28 cellular contexts compared by ENCODE assay signal in the genomic region with DNA sequence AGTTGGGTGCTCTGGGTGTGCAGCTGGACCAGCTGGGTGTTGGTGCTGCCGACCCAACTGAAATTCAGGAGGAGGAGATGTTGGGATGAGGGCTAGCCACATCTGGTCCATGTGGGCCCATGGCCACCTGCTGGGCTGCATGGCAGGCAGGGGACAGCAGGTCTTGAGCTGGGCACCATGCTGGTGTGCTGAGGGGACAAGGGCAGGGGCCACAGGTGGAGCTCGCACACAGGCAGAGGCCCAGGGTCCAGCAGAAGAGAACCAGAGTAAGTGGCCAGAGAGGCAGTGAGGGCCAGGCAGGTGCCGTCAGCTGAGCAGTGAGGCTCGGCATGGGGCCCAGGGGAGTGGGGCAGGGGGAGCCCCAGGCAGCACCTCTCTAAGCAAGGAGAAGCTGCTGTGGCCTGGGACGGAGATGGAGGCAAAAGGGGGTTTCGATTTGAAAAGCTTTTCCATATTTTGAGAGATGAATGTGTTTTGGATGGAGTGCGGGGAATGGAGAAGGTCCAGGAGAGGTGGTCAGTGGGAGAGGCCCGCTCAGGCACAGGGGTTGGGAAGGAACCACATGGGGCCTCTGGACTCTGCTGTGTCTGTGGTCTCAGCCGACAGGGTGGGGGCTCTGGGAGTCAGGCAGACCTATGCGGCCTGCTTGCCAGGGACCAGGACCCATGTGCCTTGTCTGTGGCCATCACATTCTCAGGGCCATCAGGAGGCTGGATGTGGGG.
"Had no signal": no experiment of that assay in that cellular context is flagged by ENCODE, and none has a peak within 500 bp of the region (broad histone marks: within the 10 kb centered on the region; RNA-seq: fewer than 3 reads in every experiment).

No MANE protein-coding gene starts in this region.

- H3K27me3 Mint-ChIP-seq: activated CD8-positive, alpha-beta T cell treated with anti-CD3 and anti-CD28 coated beads for 36 hours; activated naive CD4-positive, alpha-beta T cell treated with anti-CD3 and anti-CD28 coated beads, Interleukin-2, amount 10 ng/mL, durations not matched to agents 7 days and 5 days; activated naive CD8-positive, alpha-beta T cell treated with anti-CD3 and anti-CD28 coated beads, Interleukin-2, amount 10 ng/mL, durations not matched to agents 7 days and 5 days; naive B cell; stimulated activated memory B cell treated with anti-CD40 and anti-IgM and Interleukin-4, amounts not matched to agents 10 μg/mL and 1 μg/mL and 100 μg/mL, for 72 hours; stimulated activated naive CD8-positive, alpha-beta T cell treated with anti-CD3 and anti-CD28 coated beads, Interleukin-15, amount 100 ng/mL, for 72 hours; type B pancreatic cell had no signal

- H3K27me3 ChIP-seq: brain microvascular endothelial cell, heart left ventricle, right lobe of liver, vagina had no signal

- H3K4me3 Mint-ChIP-seq: activated CD8-positive, alpha-beta T cell treated with anti-CD3 and anti-CD28 coated beads for 36 hours; activated naive CD4-positive, alpha-beta T cell treated with anti-CD3 and anti-CD28 coated beads, Interleukin-2, amount 10 ng/mL, durations not matched to agents 7 days and 5 days; activated naive CD8-positive, alpha-beta T cell treated with anti-CD3 and anti-CD28 coated beads, Interleukin-2, amount 10 ng/mL, durations not matched to agents 7 days and 5 days; endodermal cell; naive B cell; neural crest cell; stimulated activated memory B cell treated with anti-CD40 and anti-IgM and Interleukin-4, amounts not matched to agents 10 μg/mL and 1 μg/mL and 100 μg/mL, for 72 hours; stimulated activated naive CD8-positive, alpha-beta T cell treated with anti-CD3 and anti-CD28 coated beads, Interleukin-15, amount 100 ng/mL, for 72 hours; type B pancreatic cell had no signal

- H3K9me3 ChIP-seq: heart left ventricle, right lobe of liver, vagina had no signal

- H3K27ac Mint-ChIP-seq: activated CD8-positive, alpha-beta T cell treated with anti-CD3 and anti-CD28 coated beads for 36 hours; activated naive CD4-positive, alpha-beta T cell treated with anti-CD3 and anti-CD28 coated beads, Interleukin-2, amount 10 ng/mL, durations not matched to agents 7 days and 5 days; activated naive CD8-positive, alpha-beta T cell treated with anti-CD3 and anti-CD28 coated beads, Interleukin-2, amount 10 ng/mL, durations not matched to agents 7 days and 5 days; endodermal cell; stimulated activated memory B cell treated with anti-CD40 and anti-IgM and Interleukin-4, amounts not matched to agents 10 μg/mL and 1 μg/mL and 100 μg/mL, for 72 hours; stimulated activated naive CD8-positive, alpha-beta T cell treated with anti-CD3 and anti-CD28 coated beads, Interleukin-15, amount 100 ng/mL, for 72 hours; type B pancreatic cell had no signal

- H3K36me3 Mint-ChIP-seq: activated naive CD4-positive, alpha-beta T cell treated with anti-CD3 and anti-CD28 coated beads, Interleukin-2, amount 10 ng/mL, durations not matched to agents 7 days and 5 days; activated naive CD8-positive, alpha-beta T cell treated with anti-CD3 and anti-CD28 coated beads, Interleukin-2, amount 10 ng/mL, durations not matched to agents 7 days and 5 days; type B pancreatic cell had no signal

- H3K4me3 ChIP-seq: heart left ventricle, right lobe of liver, vagina had no signal

- DNase-seq: activated CD4-positive, alpha-beta T cell treated with anti-CD3 and anti-CD28 coated beads, Interleukin-2, amount 50 U/mL, for 1 hour; activated CD8-positive, alpha-beta T cell treated with anti-CD3 and anti-CD28 coated beads for 36 hours; activated gamma-delta T cell; activated naive CD4-positive, alpha-beta T cell treated with anti-CD3 and anti-CD28 coated beads, Interleukin-2, amount 10 ng/mL, durations not matched to agents 7 days and 5 days; activated naive CD8-positive, alpha-beta T cell treated with anti-CD3 and anti-CD28 coated beads, Interleukin-2, amount 10 ng/mL, durations not matched to agents 7 days and 5 days; brain microvascular endothelial cell; caudate nucleus; endodermal cell; foreskin fibroblast; hypothalamus; left ventricle myocardium superior; mammary epithelial cell; naive B cell; occipital lobe; right lobe of liver; small intestine; stimulated activated CD4-positive, alpha-beta T cell treated with anti-CD3 and anti-CD28 coated beads, Interleukin-1b, Interleukin-23, amount 100 ng/mL, for 48 hours; stimulated activated CD4-positive, alpha-beta T cell treated with anti-CD3 and anti-CD28 coated beads, Interleukin-4, amount 100 ng/mL, for 4 hours; stimulated activated CD8-positive, alpha-beta memory T cell treated with anti-CD3 and anti-CD28 coated beads, Interleukin-4, amount 100 ng/mL, for 48 hours; stimulated activated naive CD8-positive, alpha-beta T cell treated with anti-CD3 and anti-CD28 coated beads, Interleukin-15, amount 100 ng/mL, for 72 hours; substantia nigra; T-helper 2 cell had no signal

- H3K27ac ChIP-seq: brain microvascular endothelial cell, heart left ventricle, right lobe of liver, vagina had no signal

- H3K4me1 Mint-ChIP-seq: endodermal cell, neural crest cell had no signal

- H3K9me3 Mint-ChIP-seq: activated CD8-positive, alpha-beta T cell treated with anti-CD3 and anti-CD28 coated beads for 36 hours; activated naive CD4-positive, alpha-beta T cell treated with anti-CD3 and anti-CD28 coated beads, Interleukin-2, amount 10 ng/mL, durations not matched to agents 7 days and 5 days; activated naive CD8-positive, alpha-beta T cell treated with anti-CD3 and anti-CD28 coated beads, Interleukin-2, amount 10 ng/mL, durations not matched to agents 7 days and 5 days; endodermal cell; naive B cell; neural crest cell; stimulated activated memory B cell treated with anti-CD40 and anti-IgM and Interleukin-4, amounts not matched to agents 10 μg/mL and 1 μg/mL and 100 μg/mL, for 72 hours; stimulated activated naive CD8-positive, alpha-beta T cell treated with anti-CD3 and anti-CD28 coated beads, Interleukin-15, amount 100 ng/mL, for 72 hours; type B pancreatic cell had no signal

- ATAC-seq: activated CD8-positive, alpha-beta T cell treated with anti-CD3 and anti-CD28 coated beads for 36 hours; esophagus mucosa; heart left ventricle; left ventricle myocardium superior; right lobe of liver; stimulated activated memory B cell treated with anti-CD40 and anti-IgM and Interleukin-4, amounts not matched to agents 10 μg/mL and 1 μg/mL and 100 μg/mL, for 72 hours; stimulated activated naive CD8-positive, alpha-beta T cell treated with anti-CD3 and anti-CD28 coated beads, Interleukin-15, amount 100 ng/mL, for 72 hours had no signal

- H3K4me1 ChIP-seq: right lobe of liver had no signal

- H3K36me3 ChIP-seq: brain microvascular endothelial cell, heart left ventricle, right lobe of liver, vagina had no signal
